ENCODE assay signal across 15 cellular contexts in genomic region chr4:189436207-189436606, GRCh38.
DNase-seq lines count a peak whose midpoint lies in the region; ATAC-seq and TF ChIP-seq lines count a peak whose summit lies in the region.
"Had no signal": no experiment of that assay in that cellular context is flagged by ENCODE, and none has a peak within 500 bp of the region (broad histone marks: within the 10 kb centered on the region; RNA-seq: fewer than 3 reads in every experiment).

No MANE protein-coding gene starts in this region.

- H2BK12ac ChIP-seq in mesenchymal stem cell (ENCODE audit: low read length in 2 of 2), result no peak overlapping the region

- no peak for ATAC-seq in RWPE2 (ENCODE audit: low read depth)
- no peak for ATAC-seq in left ventricle myocardium superior
- ATAC-seq: right cardiac atrium had no signal

- no peak overlapping the region for H2BK5ac ChIP-seq in mesenchymal stem cell (ENCODE audit: low read depth, low read length, poor library complexity, severe bottlenecking)

- H3K9me3 ChIP-seq in RWPE2 (ENCODE audit: severe bottlenecking), result peaks cover 1% of the 10 kb centered on the region
- H3K9me3 ChIP-seq in mesenchymal stem cell (ENCODE audit: control insufficient read depth, low read length), result peaks cover 11% of the 10 kb centered on the region
- H3K9me3 ChIP-seq: thyroid gland had no signal

- no peak overlapping the region for H3K18ac ChIP-seq in mesenchymal stem cell (ENCODE audit: low read depth in 1 of 2, low read length in 2 of 2)

- H3K27ac ChIP-seq in RWPE2 (ENCODE audit: poor library complexity, severe bottlenecking), result no peak overlapping the region
- no peak overlapping the region for H3K27ac ChIP-seq in mesenchymal stem cell (ENCODE audit: low read length, poor library complexity, severe bottlenecking)
- H3K27ac ChIP-seq: cardiac muscle cell, thyroid gland had no signal

- H3K36me3 ChIP-seq in GM06990 (ENCODE audit: control insufficient read depth, insufficient read depth, low read length) (no peaks in the 10 kb centered on the region), RWPE2 (ENCODE audit: low read depth) (no peaks in the 10 kb centered on the region), mesenchymal stem cell (ENCODE audit: control insufficient read depth in 1 of 2, insufficient read depth in 2 of 2, low read depth in 1 of 2, low read length in 2 of 2) (no peaks in the 10 kb centered on the region)
- H3K36me3 ChIP-seq: cardiac muscle cell, thyroid gland had no signal

- DNase-seq in GM06990 (ENCODE audit: extremely low read depth, insufficient read length) (no peak), HT-29 (ENCODE audit: low spot score) (peak; percentile 33), RWPE2 (ENCODE audit: low spot score) (no peak), mesenchymal stem cell (peak; percentile 1), MV-4-11 (lab: John Stamatoyannopoulos, UW) (no peak), HuH-7.5 (ENCODE audit: low spot score) (no peak), left ventricle myocardium superior (no peak)
- DNase-seq: activated CD4-positive, CD25-positive, alpha-beta regulatory T cell; CD8-positive, alpha-beta memory T cell; effector memory CD4-positive, alpha-beta T cell; foreskin fibroblast; NCI-H2081; right cardiac atrium; thyroid gland had no signal

- no peak overlapping the region for H3K9ac ChIP-seq in mesenchymal stem cell (ENCODE audit: low read length)

- H3K79me1 ChIP-seq in mesenchymal stem cell (replicated peaks; ENCODE audit: low read length, poor library complexity, severe bottlenecking), result no peaks in the 10 kb centered on the region

- H2BK120ac ChIP-seq in mesenchymal stem cell (ENCODE audit: low read depth, low read length), result no peak overlapping the region

- H4K8ac ChIP-seq in mesenchymal stem cell (ENCODE audit: low read length), result no peak overlapping the region

- H3K4me2 ChIP-seq in mesenchymal stem cell (ENCODE audit: low read length, poor library complexity, severe bottlenecking), result no peak overlapping the region

- intact Hi-C loops in left ventricle myocardium superior (cut with micrococcal nuclease), result no loop called here

- no peaks in the 10 kb centered on the region for H3K27me3 ChIP-seq in GM06990 (replicated peaks; ENCODE audit: control insufficient read depth, insufficient read depth, low read length)
- no peaks in the 10 kb centered on the region for H3K27me3 ChIP-seq in RWPE2 (ENCODE audit: insufficient read depth, poor library complexity, severe bottlenecking)
- no peaks in the 10 kb centered on the region for H3K27me3 ChIP-seq in mesenchymal stem cell (ENCODE audit: control insufficient read depth in 1 of 2, insufficient read depth in 1 of 2, low read length in 2 of 2)
- H3K27me3 ChIP-seq: cardiac muscle cell, thyroid gland had no signal

- no peak overlapping the region for H3K23ac ChIP-seq in mesenchymal stem cell (ENCODE audit: low read length in 2 of 2)

- H3K4me1 ChIP-seq in RWPE2 (ENCODE audit: insufficient read depth, poor library complexity, severe bottlenecking) (no peaks in the 10 kb centered on the region), mesenchymal stem cell (ENCODE audit: control insufficient read depth, insufficient read depth, low read depth, low read length) (no peaks in the 10 kb centered on the region)
- H3K4me1 ChIP-seq: thyroid gland had no signal

- H2BK15ac ChIP-seq in mesenchymal stem cell (ENCODE audit: low read depth, poor library complexity, severe bottlenecking), result no peak overlapping the region

- no peak overlapping the region for H3K14ac ChIP-seq in mesenchymal stem cell (ENCODE audit: low read length in 2 of 2)

- H3K4me3 ChIP-seq in GM06990 (replicated peaks; ENCODE audit: low read depth, low read length) (no peak overlapping the region), RWPE2 (ENCODE audit: severe bottlenecking) (no peak overlapping the region), mesenchymal stem cell (ENCODE audit: insufficient read depth in 1 of 2, low read depth in 1 of 2, low read length in 2 of 2) (no peak overlapping the region)
- H3K4me3 ChIP-seq: cardiac muscle cell, thyroid gland had no signal

- H4K91ac ChIP-seq in mesenchymal stem cell (ENCODE audit: low read length), result no peak overlapping the region

- no peak overlapping the region for H3K4ac ChIP-seq in mesenchymal stem cell (ENCODE audit: low read depth in 1 of 2, low read length in 2 of 2)

- peak; percentile 13 for TF ChIP-seq CTCF in GM06990 (IDR thresholded peaks at IDR 0.05; ENCODE audit: insufficient read depth, low read length, poor library complexity, severe bottlenecking)
- TF ChIP-seq CTCF in RWPE2 (IDR thresholded peaks at IDR 0.05; ENCODE audit: poor library complexity, severe bottlenecking), result peak; percentile 46

- WGBS in mesenchymal stem cell, result 72% methylated on average over 3 of the region's 3 CpGs

- no peak overlapping the region for H2AK5ac ChIP-seq in mesenchymal stem cell (ENCODE audit: low read length, severe bottlenecking)

- H2AFZ ChIP-seq in mesenchymal stem cell (ENCODE audit: low read depth, low read length), result no peak overlapping the region

Comparison
In these comparisons a context has a peak if more than half of its experiments do, and no peak if none do; other contexts are left out.
1. DNase-seq: peak in HT-29 (single experiment) and mesenchymal stem cell (single experiment); none in GM06990 (single experiment), RWPE2 (single experiment), MV-4-11 (single experiment), HuH-7.5 (single experiment) and left ventricle myocardium superior (single experiment).